1 cellular context compared by ENCODE assay signal in genomic region chr7:151231964-151232271, GRCh38.
TF ChIP-seq lines count a peak whose summit lies in the region.

No MANE protein-coding gene starts in this region.

TF ChIP-seq in HepG2, 621 proteins besides CTCF, POLR2A, EP300 and RAD21:
- TF ChIP-seq NKX3-1 (CRISPR knock-in tag; IDR thresholded peaks at IDR 0.05) (no peak), MYNN (CRISPR knock-in tag; IDR thresholded peaks at IDR 0.05; ENCODE audit: low read depth) (no peak), MBD4 (IDR thresholded peaks at IDR 0.05; ENCODE audit: borderline replicate concordance, low read length) (no peak), FOXP4 (CRISPR knock-in tag; IDR thresholded peaks at IDR 0.05) (peak; percentile 17; the same call in 1 of the 2 replicates), ERF (CRISPR knock-in tag; IDR thresholded peaks at IDR 0.05) (no peak), FOXA1 (IDR thresholded peaks at IDR 0.05) (no peak), FOXA1 (CRISPR knock-in tag; IDR thresholded peaks at IDR 0.05) (0 out of 2 replicates have a peak, but pooled peaks have one; percentile 10), ZNF776 (CRISPR knock-in tag; IDR thresholded peaks at IDR 0.05) (no peak), ELK4 (CRISPR knock-in tag; IDR thresholded peaks at IDR 0.05; ENCODE audit: borderline replicate concordance) (no peak), ZNF800 (CRISPR knock-in tag; IDR thresholded peaks at IDR 0.05) (no peak), ZBTB42 (CRISPR knock-in tag; IDR thresholded peaks at IDR 0.05) (no peak), ELF3 (CRISPR knock-in tag; IDR thresholded peaks at IDR 0.05) (no peak), GATAD2A (CRISPR knock-in tag; IDR thresholded peaks at IDR 0.05) (no peak), ZNF382 (CRISPR knock-in tag; IDR thresholded peaks at IDR 0.05; ENCODE audit: borderline replicate concordance) (no peak), BCL3 (CRISPR knock-in tag; IDR thresholded peaks at IDR 0.05) (no peak), ZNF432 (CRISPR knock-in tag; IDR thresholded peaks at IDR 0.05; ENCODE audit: borderline replicate concordance) (no peak), ZNF17 (CRISPR knock-in tag; IDR thresholded peaks at IDR 0.05) (no peak), SNRNP70 (IDR thresholded peaks at IDR 0.05; ENCODE audit: low read depth, low read length) (no peak), ZNF670 (CRISPR knock-in tag; IDR thresholded peaks at IDR 0.05; ENCODE audit: borderline replicate concordance) (0 out of 2 replicates have a peak, but pooled peaks have one; percentile 4), ZBTB21 (CRISPR knock-in tag; IDR thresholded peaks at IDR 0.05) (no peak), ZNF230 (CRISPR knock-in tag; IDR thresholded peaks at IDR 0.05) (no peak), DMAP1 (CRISPR knock-in tag; IDR thresholded peaks at IDR 0.05) (no peak), ZNF746 (CRISPR knock-in tag; IDR thresholded peaks at IDR 0.05) (no peak), NFYC (CRISPR knock-in tag; IDR thresholded peaks at IDR 0.05) (0 out of 2 replicates have a peak, but pooled peaks have one; percentile 1), ZNF7 (CRISPR knock-in tag; IDR thresholded peaks at IDR 0.05) (no peak)
